Comparison of ENCODE assay signal across 29 cellular contexts in the genomic region with DNA sequence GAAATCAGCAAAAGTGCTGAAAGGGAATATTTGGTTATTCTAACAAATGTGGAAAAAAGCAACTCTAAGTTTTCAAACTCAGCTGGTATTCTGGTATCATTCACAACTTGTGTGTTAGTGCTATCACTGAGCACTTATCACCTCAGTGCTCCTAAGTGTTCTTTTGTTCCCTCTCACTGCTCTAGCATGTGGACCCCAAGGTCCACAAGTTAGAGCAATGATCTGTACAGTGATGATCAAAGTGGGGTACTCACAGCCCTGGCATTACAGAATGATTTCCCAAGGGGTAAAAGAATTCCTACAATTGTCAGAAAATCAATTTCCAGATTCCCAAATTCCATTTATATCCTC.
"Had no signal": no experiment of that assay in that cellular context is flagged by ENCODE, and none has a peak within 500 bp of the region (broad histone marks: within the 10 kb centered on the region; RNA-seq: fewer than 3 reads in every experiment).

No MANE protein-coding gene starts in this region.

- H3K4me3 ChIP-seq: colonic mucosa, esophagus muscularis mucosa, gastroesophageal sphincter, heart left ventricle, hepatocyte, lower lobe of right lung, right lobe of liver, smooth muscle cell, testis, tibial artery, upper lobe of left lung had no signal

- H2AFZ ChIP-seq: hepatocyte, parathyroid adenoma had no signal

- H3K9ac ChIP-seq: parathyroid adenoma had no signal

- ATAC-seq: foreskin keratinocyte; gastroesophageal sphincter; heart left ventricle; left ventricle myocardium superior; lower lobe of right lung; naive thymus-derived CD8-positive, alpha-beta T cell; right lobe of liver had no signal

- H3K9me3 ChIP-seq: colonic mucosa, esophagus muscularis mucosa, gastroesophageal sphincter, heart left ventricle, lower lobe of right lung, right lobe of liver, testis, tibial artery, upper lobe of left lung had no signal

- H3K36me3 Mint-ChIP-seq: naive thymus-derived CD8-positive, alpha-beta T cell had no signal

- H3K79me2 ChIP-seq: hepatocyte, parathyroid adenoma had no signal

- H3K27ac ChIP-seq: colonic mucosa, esophagus muscularis mucosa, foreskin keratinocyte, gastroesophageal sphincter, heart left ventricle, hepatocyte, lower lobe of right lung, parathyroid adenoma, right lobe of liver, testis, tibial artery, upper lobe of left lung had no signal

- H3K27ac Mint-ChIP-seq: dendritic cell treated with granulocyte-macrophage colony-stimulating factor and Interleukin-4, amounts not matched to agents 40 ng/mL and 50 ng/mL, for 4 days; immature natural killer cell; naive thymus-derived CD8-positive, alpha-beta T cell; progenitor cell of endocrine pancreas had no signal

- FAIRE-seq: endothelial cell of umbilical vein, urothelium cell line had no signal

- H3K27me3 ChIP-seq: colonic mucosa, esophagus muscularis mucosa, foreskin keratinocyte, gastroesophageal sphincter, heart left ventricle, hepatocyte, right lobe of liver, testis, tibial artery, upper lobe of left lung had no signal

- H3K4me2 ChIP-seq: hepatocyte, smooth muscle cell had no signal

- H3K4me1 ChIP-seq: colonic mucosa, esophagus muscularis mucosa, foreskin keratinocyte, gastroesophageal sphincter, heart left ventricle, lower lobe of right lung, parathyroid adenoma, right lobe of liver, testis, tibial artery, upper lobe of left lung had no signal

- H3K36me3 ChIP-seq: colonic mucosa, esophagus muscularis mucosa, gastroesophageal sphincter, heart left ventricle, lower lobe of right lung, right lobe of liver, tibial artery, upper lobe of left lung had no signal

- H3K4me3 Mint-ChIP-seq: dendritic cell treated with granulocyte-macrophage colony-stimulating factor and Interleukin-4, amounts not matched to agents 40 ng/mL and 50 ng/mL, for 4 days; immature natural killer cell; naive thymus-derived CD8-positive, alpha-beta T cell had no signal

- H3K27me3 Mint-ChIP-seq: dendritic cell treated with granulocyte-macrophage colony-stimulating factor and Interleukin-4, amounts not matched to agents 40 ng/mL and 50 ng/mL, for 4 days; progenitor cell of endocrine pancreas had no signal

- H3K4me1 Mint-ChIP-seq: immature natural killer cell; naive thymus-derived CD8-positive, alpha-beta T cell had no signal

- DNase-seq: colonic mucosa; effector CD8-positive, alpha-beta T cell; foreskin keratinocyte; heart left ventricle; immature natural killer cell; islet precursor cell; kidney glomerular epithelial cell; left ventricle myocardium superior; lower lobe of right lung; naive thymus-derived CD8-positive, alpha-beta T cell; right lobe of liver; stimulated activated CD4-positive, alpha-beta T cell treated with anti-CD3 and anti-CD28 coated beads, Interleukin-12 subunit alpha, Interleukin-12 subunit beta, amount 100 ng/mL, for 4 hours; stimulated activated CD4-positive, alpha-beta T cell treated with anti-CD3 and anti-CD28 coated beads, Interleukin-1b, Interleukin-23, amount 100 ng/mL, for 48 hours; stimulated activated CD4-positive, alpha-beta T cell treated with anti-CD3 and anti-CD28 coated beads, Interleukin-4, amount 100 ng/mL, for 1 hour; stimulated activated CD8-positive, alpha-beta memory T cell treated with anti-CD3 and anti-CD28 coated beads, Interleukin-4, amount 100 ng/mL, for 48 hours; stimulated activated naive CD4-positive, alpha-beta T cell treated with Interleukin-2 at 50 U/mL for 16 hours; substantia nigra; testis; tibial artery; upper lobe of left lung had no signal
